8 cellular contexts compared by ENCODE assay signal in the genomic region with DNA sequence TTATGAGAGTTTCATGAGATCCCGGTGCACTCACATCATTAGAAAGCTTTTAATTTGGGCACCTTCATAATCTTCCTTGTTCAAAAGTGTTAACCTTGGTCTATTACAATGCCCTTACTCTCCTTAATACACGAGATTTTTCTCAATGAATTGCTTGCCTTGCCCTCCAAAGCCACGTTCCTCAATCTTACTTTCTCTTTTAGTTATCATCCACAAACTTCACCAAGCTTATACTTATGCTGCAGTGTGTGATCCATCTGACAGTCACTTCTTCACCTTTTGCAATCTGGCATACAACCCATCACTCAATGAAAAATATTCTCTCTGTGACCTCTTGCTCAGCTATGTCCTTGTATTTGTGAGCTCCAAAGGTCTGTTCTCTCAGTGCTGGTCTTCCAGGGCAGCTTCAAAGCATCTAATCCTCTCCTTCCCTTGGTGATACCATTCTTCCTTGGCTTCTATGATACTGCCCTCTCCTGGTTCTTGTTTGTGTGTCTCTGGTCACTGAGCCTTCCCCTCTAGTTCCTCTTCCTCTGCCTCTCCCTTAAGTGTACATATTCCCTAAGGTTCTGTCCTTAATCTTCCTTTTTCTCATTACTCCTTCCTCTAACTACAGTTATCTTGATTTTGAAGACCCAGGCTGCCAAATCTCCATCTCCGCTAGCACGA.
DNase-seq lines count a peak whose midpoint lies in the region; ATAC-seq and TF ChIP-seq lines count a peak whose summit lies in the region.

No MANE protein-coding gene starts in this region.

- intact Hi-C loops in heart left ventricle (cut with DNase I), result loop anchor here in 1 of 10 donors (10.0 kb wide), 1 partner anchor 133 kb away; no protein-coding TSS in a partner anchor
- intact Hi-C loops in tibial artery (cut with DNase I; ENCODE audit: low total_unique reads), result no loop called here

- ATAC-seq in HG02763 (IDR thresholded peaks at IDR 0.05; ENCODE audit: unreplicated experiment), result peak; percentile 48
- ATAC-seq in heart left ventricle, result peak; percentile 52 to 93 (median 89)
- ATAC-seq in GM21381 (IDR thresholded peaks at IDR 0.05; ENCODE audit: unreplicated experiment), result no peak

- DNase-seq in Daoy (ENCODE audit: low read depth), result peak; percentile 17
- peak; percentile 19 to 61 for DNase-seq in SJCRH30
- no peak for DNase-seq in heart left ventricle
- peak in 1 of 2 donors; percentile 22 for DNase-seq in tibial artery
- DNase-seq in T-helper 9 cell, result no peak
- no peak for DNase-seq in stimulated activated CD4-positive, alpha-beta T cell treated with anti-CD3 and anti-CD28 coated beads, Interleukin-4, amount 100 ng/mL, for 24 hours

- H3K9me3 ChIP-seq in SJCRH30 (replicated peaks), result 0 out of 2 replicates have a peak, but pooled peaks cover 3% of the 10 kb centered on the region
- H3K9me3 ChIP-seq in heart left ventricle, result peaks cover 0 to 9% (median 0%) of the 10 kb centered on the region in 12 donors
- no peaks in the 10 kb centered on the region for H3K9me3 ChIP-seq in tibial artery

- peak; percentile 17 to 60 (median 38) for TF ChIP-seq CTCF in heart left ventricle (IDR thresholded peaks at IDR 0.05)
- peak in 1 of 2 experiments; percentile 35 for TF ChIP-seq CTCF in tibial artery (IDR thresholded peaks at IDR 0.05)

- H3K36me3 ChIP-seq in SJCRH30, result no peaks in the 10 kb centered on the region
- H3K36me3 ChIP-seq in heart left ventricle, result no peaks in the 10 kb centered on the region
- H3K36me3 ChIP-seq in tibial artery, result no peaks in the 10 kb centered on the region

- H3K27me3 ChIP-seq in SJCRH30 (no peaks in the 10 kb centered on the region), heart left ventricle (no peaks in the 10 kb centered on the region), tibial artery (no peaks in the 10 kb centered on the region)

- H3K4me1 ChIP-seq in SJCRH30 (no peaks in the 10 kb centered on the region), heart left ventricle (peaks cover 0 to 20% (median 2%) of the 10 kb centered on the region in 12 donors), tibial artery (peaks cover 0 to 18% (median 0%) of the 10 kb centered on the region in 4 donors)

- TF ChIP-seq POLR2A in heart left ventricle (IDR thresholded peaks at IDR 0.05), result no peak

- 52 to 66% (median 65%) methylated on average over 5 of the region's 5 CpGs for WGBS in heart left ventricle, 4 donors

- no peak overlapping the region for H3K4me3 ChIP-seq in SJCRH30
- H3K4me3 ChIP-seq in heart left ventricle, result peak overlapping the region in 9 of 12 donors; percentile 0 to 41 (median 28)
- peak overlapping the region; percentile 25 to 31 for H3K4me3 ChIP-seq in tibial artery

- H3K27ac ChIP-seq in SJCRH30 (no peak overlapping the region), heart left ventricle (peak overlapping the region in 6 of 12 donors; percentile 4 to 58 (median 24)), tibial artery (peak overlapping the region; percentile 41 to 55)

Comparison
In these comparisons a context has a peak if more than half of its experiments do, and no peak if none do; other contexts are left out.
1. DNase-seq: peak in Daoy (single experiment) and SJCRH30 (2 of 2); none in heart left ventricle (0 of 5), T-helper 9 cell (single experiment) and stimulated activated CD4-positive, alpha-beta T cell treated with anti-CD3 and anti-CD28 coated beads, Interleukin-4, amount 100 ng/mL, for 24 hours (single experiment).